ENCODE assay signal across 15 cellular contexts in genomic region chr14:26845106-26845818, GRCh38.
"Had no signal": no experiment of that assay in that cellular context is flagged by ENCODE, and none has a peak within 500 bp of the region (broad histone marks: within the 10 kb centered on the region; RNA-seq: fewer than 3 reads in every experiment).

No MANE protein-coding gene starts in this region.

- H3K9me3 Mint-ChIP-seq: nephron progenitor cell had no signal

- H3K27ac ChIP-seq: breast epithelium, foreskin keratinocyte, heart left ventricle had no signal

- H3K27me3 Mint-ChIP-seq: activated CD4-positive, alpha-beta T cell treated with anti-CD3 and anti-CD28 coated beads, Interleukin-2, amount 10 ng/mL, durations not matched to agents 7 days and 5 days; activated naive CD8-positive, alpha-beta T cell treated with anti-CD3 and anti-CD28 coated beads for 36 hours; effector memory CD8-positive, alpha-beta T cell; stimulated activated memory B cell treated with anti-CD40 and anti-IgM and Interleukin-4, amounts not matched to agents 10 μg/mL and 1 μg/mL and 100 μg/mL, for 72 hours; T-helper 17 cell had no signal

- H3K27me3 ChIP-seq: breast epithelium, foreskin keratinocyte, heart left ventricle had no signal

- H3K4me1 ChIP-seq: breast epithelium had no signal

- H3K4me3 ChIP-seq: breast epithelium, heart left ventricle had no signal

- H3K9me3 ChIP-seq: breast epithelium, heart left ventricle had no signal

- DNase-seq: activated CD4-positive, alpha-beta T cell treated with anti-CD3 and anti-CD28 coated beads, Interleukin-2, amount 10 ng/mL, durations not matched to agents 7 days and 5 days; activated CD8-positive, alpha-beta memory T cell treated with anti-CD3 and anti-CD28 coated beads, Interleukin-2, amount 50 U/mL, for 48 hours; activated naive CD8-positive, alpha-beta T cell treated with anti-CD3 and anti-CD28 coated beads for 36 hours; cerebellar nuclear complex; dermis blood vessel endothelial cell; effector memory CD8-positive, alpha-beta T cell; foreskin keratinocyte; heart left ventricle; left ventricle myocardium superior; mesenchymal stem cell; nephron progenitor cell; T-helper 17 cell had no signal

- H3K36me3 ChIP-seq: breast epithelium, heart left ventricle had no signal

- H3K4me3 Mint-ChIP-seq: activated CD4-positive, alpha-beta T cell treated with anti-CD3 and anti-CD28 coated beads, Interleukin-2, amount 10 ng/mL, durations not matched to agents 7 days and 5 days; activated naive CD8-positive, alpha-beta T cell treated with anti-CD3 and anti-CD28 coated beads for 36 hours; activated T-helper 1 cell treated with anti-CD3 and anti-CD28 coated beads, Interleukin-12 subunit alpha, Interleukin-12 subunit beta, Interleukin-2, Interleukin-4 antibody, amounts not matched to agents 30 ng/mL and 10 ng/mL and 1 ng/mL, durations not matched to agents 14 hours and 24 hours and 36 hours; effector memory CD8-positive, alpha-beta T cell; nephron progenitor cell; stimulated activated memory B cell treated with anti-CD40 and anti-IgM and Interleukin-4, amounts not matched to agents 10 μg/mL and 1 μg/mL and 100 μg/mL, for 72 hours; T-helper 17 cell had no signal

- H3K36me3 Mint-ChIP-seq: activated naive CD8-positive, alpha-beta T cell treated with anti-CD3 and anti-CD28 coated beads for 36 hours; stimulated activated memory B cell treated with anti-CD40 and anti-IgM and Interleukin-4, amounts not matched to agents 10 μg/mL and 1 μg/mL and 100 μg/mL, for 72 hours had no signal

- H3K4me1 Mint-ChIP-seq: activated CD4-positive, alpha-beta T cell treated with anti-CD3 and anti-CD28 coated beads, Interleukin-2, amount 10 ng/mL, durations not matched to agents 7 days and 5 days; activated naive CD8-positive, alpha-beta T cell treated with anti-CD3 and anti-CD28 coated beads for 36 hours; nephron progenitor cell; stimulated activated memory B cell treated with anti-CD40 and anti-IgM and Interleukin-4, amounts not matched to agents 10 μg/mL and 1 μg/mL and 100 μg/mL, for 72 hours; T-helper 17 cell had no signal

- ATAC-seq: effector memory CD8-positive, alpha-beta T cell; foreskin keratinocyte; heart left ventricle; left ventricle myocardium superior; stimulated activated memory B cell treated with anti-CD40 and anti-IgM and Interleukin-4, amounts not matched to agents 10 μg/mL and 1 μg/mL and 100 μg/mL, for 72 hours; T-helper 17 cell had no signal

- H3K27ac Mint-ChIP-seq: activated CD4-positive, alpha-beta T cell treated with anti-CD3 and anti-CD28 coated beads, Interleukin-2, amount 10 ng/mL, durations not matched to agents 7 days and 5 days; activated naive CD8-positive, alpha-beta T cell treated with anti-CD3 and anti-CD28 coated beads for 36 hours; activated T-helper 1 cell treated with anti-CD3 and anti-CD28 coated beads, Interleukin-12 subunit alpha, Interleukin-12 subunit beta, Interleukin-2, Interleukin-4 antibody, amounts not matched to agents 30 ng/mL and 10 ng/mL and 1 ng/mL, durations not matched to agents 14 hours and 24 hours and 36 hours; effector memory CD8-positive, alpha-beta T cell; nephron progenitor cell; stimulated activated memory B cell treated with anti-CD40 and anti-IgM and Interleukin-4, amounts not matched to agents 10 μg/mL and 1 μg/mL and 100 μg/mL, for 72 hours; T-helper 17 cell had no signal
